Comparison of ENCODE assay signal across 24 cellular contexts in the genomic region with DNA sequence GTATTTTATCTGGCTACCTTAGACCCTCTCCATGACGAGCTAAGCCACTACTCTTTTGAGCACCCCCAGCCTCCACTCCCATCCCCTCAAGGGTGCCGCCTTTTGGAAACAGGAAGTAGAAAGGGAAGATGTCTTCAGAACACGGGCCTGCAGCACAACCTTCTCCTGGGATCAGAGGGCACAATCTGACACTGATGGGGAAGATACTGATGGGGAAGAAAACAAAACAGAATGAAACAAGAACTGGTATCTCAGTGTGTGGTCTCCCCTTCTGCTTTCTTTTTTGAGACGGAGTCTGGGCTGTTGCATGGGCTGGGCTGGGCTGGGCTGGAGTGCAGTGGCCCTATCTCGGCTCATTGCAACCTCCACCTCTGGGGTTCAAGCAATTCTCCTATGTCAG.
"Had no signal": no experiment of that assay in that cellular context is flagged by ENCODE, and none has a peak within 500 bp of the region (broad histone marks: within the 10 kb centered on the region; RNA-seq: fewer than 3 reads in every experiment).

No MANE protein-coding gene starts in this region.

- H3K9me3 ChIP-seq: psoas muscle, right atrium auricular region, testis had no signal

- H3K4me1 ChIP-seq: foreskin keratinocyte, left ventricle myocardium inferior, psoas muscle, right atrium auricular region, spleen, testis had no signal

- H3K9me3 Mint-ChIP-seq: activated naive CD4-positive, alpha-beta T cell treated with anti-CD3 and anti-CD28 coated beads, Interleukin-2, amount 50 U/mL, for 24 hours; activated T-helper 1 cell treated with anti-CD3 and anti-CD28 coated beads, Interleukin-12 subunit alpha, Interleukin-12 subunit beta, Interleukin-2, Interleukin-4 antibody, amounts not matched to agents 30 ng/mL and 10 ng/mL and 1 ng/mL, durations not matched to agents 14 hours and 24 hours and 36 hours; natural killer cell; type B pancreatic cell had no signal

- H3K27ac ChIP-seq: foreskin keratinocyte, left ventricle myocardium inferior, psoas muscle, right atrium auricular region, spleen, testis, WERI-Rb-1 had no signal

- H3K36me3 Mint-ChIP-seq: activated naive CD4-positive, alpha-beta T cell treated with anti-CD3 and anti-CD28 coated beads, Interleukin-2, amount 50 U/mL, for 24 hours; natural killer cell; type B pancreatic cell had no signal

- H3K27ac Mint-ChIP-seq: activated CD8-positive, alpha-beta T cell treated with anti-CD3 and anti-CD28 coated beads, Interleukin-2, amount 10 ng/mL, durations not matched to agents 7 days and 5 days; activated naive CD4-positive, alpha-beta T cell treated with anti-CD3 and anti-CD28 coated beads, Interleukin-2, amount 50 U/mL, for 24 hours; activated T-helper 1 cell treated with anti-CD3 and anti-CD28 coated beads, Interleukin-12 subunit alpha, Interleukin-12 subunit beta, Interleukin-2, Interleukin-4 antibody, amounts not matched to agents 30 ng/mL and 10 ng/mL and 1 ng/mL, durations not matched to agents 14 hours and 24 hours and 36 hours; brain; natural killer cell; type B pancreatic cell had no signal

- H3K27me3 ChIP-seq: foreskin keratinocyte, right atrium auricular region, spleen, testis had no signal

- H3K36me3 ChIP-seq: left ventricle myocardium inferior, right atrium auricular region, spleen, WERI-Rb-1 had no signal

- H3K4me1 Mint-ChIP-seq: activated naive CD4-positive, alpha-beta T cell treated with anti-CD3 and anti-CD28 coated beads, Interleukin-2, amount 50 U/mL, for 24 hours; brain; natural killer cell had no signal

- H3K4me3 ChIP-seq: left ventricle myocardium inferior, psoas muscle, right atrium auricular region, spleen, testis had no signal

- DNase-seq: activated CD4-positive, alpha-beta T cell treated with anti-CD3 and anti-CD28 coated beads for 1 hour; activated CD4-positive, alpha-beta T cell treated with anti-CD3 and anti-CD28 coated beads, Interleukin-2, amount 50 U/mL, for 1 hour; activated CD8-positive, alpha-beta T cell treated with anti-CD3 and anti-CD28 coated beads, Interleukin-2, amount 10 ng/mL, durations not matched to agents 7 days and 5 days; activated gamma-delta T cell treated with Interleukin-2 at 50 U/mL for 16 hours; aorta; effector CD8-positive, alpha-beta T cell; foreskin keratinocyte; glutamatergic neuron; kidney glomerular epithelial cell; left ventricle myocardium inferior; mammary epithelial cell; midbrain; natural killer cell; psoas muscle; spleen; stimulated activated CD4-positive, alpha-beta T cell treated with anti-CD3 and anti-CD28 coated beads, Interleukin-4, amount 100 ng/mL, for 1 hour; stimulated activated naive CD4-positive, alpha-beta T cell; testis; WERI-Rb-1 had no signal

- H3K27me3 Mint-ChIP-seq: activated naive CD4-positive, alpha-beta T cell treated with anti-CD3 and anti-CD28 coated beads, Interleukin-2, amount 50 U/mL, for 24 hours; brain; type B pancreatic cell had no signal

- H3K4me3 Mint-ChIP-seq: activated CD8-positive, alpha-beta T cell treated with anti-CD3 and anti-CD28 coated beads, Interleukin-2, amount 10 ng/mL, durations not matched to agents 7 days and 5 days; activated naive CD4-positive, alpha-beta T cell treated with anti-CD3 and anti-CD28 coated beads, Interleukin-2, amount 50 U/mL, for 24 hours; activated T-helper 1 cell treated with anti-CD3 and anti-CD28 coated beads, Interleukin-12 subunit alpha, Interleukin-12 subunit beta, Interleukin-2, Interleukin-4 antibody, amounts not matched to agents 30 ng/mL and 10 ng/mL and 1 ng/mL, durations not matched to agents 14 hours and 24 hours and 36 hours; brain; natural killer cell; type B pancreatic cell had no signal
